Comparison of ENCODE assay signal across 13 cellular contexts in the genomic region with DNA sequence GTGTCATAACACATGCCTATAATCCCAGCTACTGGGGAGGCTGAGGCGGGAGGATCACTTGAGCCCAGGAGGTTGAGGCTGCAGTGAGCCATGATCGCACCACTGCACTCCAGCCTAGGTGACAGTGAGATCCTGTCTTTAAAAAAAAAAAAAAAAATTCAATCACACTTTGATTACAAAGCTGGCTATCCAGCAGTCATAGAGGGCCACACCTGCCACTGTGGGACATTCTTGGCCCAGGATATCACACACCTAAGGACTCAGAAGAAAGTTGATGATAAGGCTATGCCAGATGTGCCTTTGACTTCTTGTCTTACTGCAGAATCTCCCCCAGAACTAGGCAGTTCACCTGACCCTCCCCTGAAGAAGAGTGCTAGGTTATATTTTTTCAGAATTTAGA.
"Had no signal": no experiment of that assay in that cellular context is flagged by ENCODE, and none has a peak within 500 bp of the region (broad histone marks: within the 10 kb centered on the region; RNA-seq: fewer than 3 reads in every experiment).

No MANE protein-coding gene starts in this region.

- H3K9ac ChIP-seq: KMS-11 had no signal

- H3K36me3 ChIP-seq: SJCRH30 had no signal

- H3K27me3 ChIP-seq: SJCRH30 had no signal

- H3K4me3 ChIP-seq: K562, SJCRH30 had no signal

- H3K27ac ChIP-seq: HL-60, KMS-11, RWPE1, SJCRH30 had no signal

- H3K4me2 ChIP-seq: KMS-11 had no signal

- H3K9me3 ChIP-seq: SJCRH30 had no signal

- FAIRE-seq: K562 had no signal

- DNase-seq: Kasumi-1, MM.1S, NCI-H1436, NCI-H2081 treated with DMSO at 0.1 percent for 48 hours, NCI-H2171, NCI-H226, NCI-H446, NCI-H524 treated with DMSO at 0.1 percent for 48 hours, SJCRH30 had no signal
